Comparison of ENCODE assay signal across 17 cellular contexts in the genomic region with DNA sequence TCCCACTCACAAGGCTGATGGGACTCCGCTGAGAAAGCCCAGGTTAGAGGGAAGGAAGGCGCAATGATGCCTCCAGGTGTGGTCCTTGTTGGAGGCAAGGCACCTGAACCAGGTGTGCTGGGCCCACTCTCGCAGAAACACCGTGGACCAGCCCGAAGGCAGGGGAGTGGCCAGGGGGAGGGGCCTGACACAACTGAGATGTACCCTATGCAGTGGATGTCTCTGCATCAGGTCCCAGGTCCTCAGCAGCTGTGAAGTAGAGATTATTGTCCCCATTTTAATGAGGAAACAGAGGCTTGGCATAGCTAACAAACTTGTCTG. TPM values are rescaled to one million over a fixed set of nuclear protein-coding genes. Genes with fewer than 3 reads are reported as not detected.
DNase-seq lines count a peak whose midpoint lies in the region; ATAC-seq and TF ChIP-seq lines count a peak whose summit lies in the region.
"Had no signal": no experiment of that assay in that cellular context is flagged by ENCODE, and none has a peak within 500 bp of the region (broad histone marks: within the 10 kb centered on the region; RNA-seq: fewer than 3 reads in every experiment).

No MANE protein-coding gene starts in this region.

- H3K4me3 Mint-ChIP-seq in neural crest cell = peak overlapping the region; percentile 29
- H3K4me3 Mint-ChIP-seq in stimulated activated effector memory CD8-positive, alpha-beta T cell treated with anti-CD3 and anti-CD28 coated beads, Interleukin-12 subunit alpha, Interleukin-12 subunit beta, amount 100 ng/mL, for 72 hours = no peak overlapping the region
- no peak overlapping the region for H3K4me3 Mint-ChIP-seq in immature natural killer cell
- H3K4me3 Mint-ChIP-seq: CD4-positive, alpha-beta T cell; H9 had no signal

- H3K27me3 Mint-ChIP-seq in neural crest cell (ENCODE audit: low read depth) (no peaks in the 10 kb centered on the region), immature natural killer cell (ENCODE audit: low read depth in 3 of 3) (peaks cover 0 to 4% (median 3%) of the 10 kb centered on the region in 3 donors)
- H3K27me3 Mint-ChIP-seq: CD4-positive, alpha-beta T cell had no signal

- H3K27me3 ChIP-seq in BE2C = no peaks in the 10 kb centered on the region

- peaks cover 69% of the 10 kb centered on the region for H3K36me3 ChIP-seq in BE2C

- peaks cover 4% of the 10 kb centered on the region for H3K4me1 ChIP-seq in BE2C

- H3K27ac Mint-ChIP-seq in neural crest cell (ENCODE audit: unreplicated experiment) = no peak overlapping the region
- H3K27ac Mint-ChIP-seq in stimulated activated effector memory CD8-positive, alpha-beta T cell treated with anti-CD3 and anti-CD28 coated beads, Interleukin-12 subunit alpha, Interleukin-12 subunit beta, amount 100 ng/mL, for 72 hours = peak overlapping the region; percentile 76
- no peak overlapping the region for H3K27ac Mint-ChIP-seq in immature natural killer cell
- H3K27ac Mint-ChIP-seq: CD4-positive, alpha-beta T cell; H9 had no signal

- no peak for ATAC-seq in stimulated activated effector memory CD8-positive, alpha-beta T cell treated with anti-CD3 and anti-CD28 coated beads, Interleukin-12 subunit alpha, Interleukin-12 subunit beta, amount 100 ng/mL, for 72 hours
- no peak for ATAC-seq in HG02970 (IDR thresholded peaks at IDR 0.05; ENCODE audit: low FRiP score, unreplicated experiment)
- no peak for ATAC-seq in HG02642 (IDR thresholded peaks at IDR 0.05; ENCODE audit: poor library complexity, unreplicated experiment)
- ATAC-seq: GM12878 had no signal

- H3K9me3 Mint-ChIP-seq in neural crest cell (no peaks in the 10 kb centered on the region), immature natural killer cell (no peaks in the 10 kb centered on the region)
- H3K9me3 Mint-ChIP-seq in stimulated activated effector memory CD8-positive, alpha-beta T cell treated with anti-CD3 and anti-CD28 coated beads, Interleukin-12 subunit alpha, Interleukin-12 subunit beta, amount 100 ng/mL, for 72 hours = no peaks in the 10 kb centered on the region
- H3K9me3 Mint-ChIP-seq: CD4-positive, alpha-beta T cell; H9 had no signal

- TF ChIP-seq CTCF in BE2C (IDR thresholded peaks at IDR 0.05; ENCODE audit: low read depth, low read length) = no peak
- TF ChIP-seq CTCF in GM20000 (IDR thresholded peaks at IDR 0.05; ENCODE audit: extremely low read depth, missing control alignments) = no peak
- TF ChIP-seq CTCF in neural crest cell (conservative IDR thresholded peaks at IDR 0.05) = no peak

- H3K36me3 Mint-ChIP-seq in neural crest cell (ENCODE audit: low read depth) (peaks cover 6% of the 10 kb centered on the region), immature natural killer cell (peaks cover 0 to 3% (median 0%) of the 10 kb centered on the region in 3 donors)
- peaks cover 20% of the 10 kb centered on the region for H3K36me3 Mint-ChIP-seq in stimulated activated effector memory CD8-positive, alpha-beta T cell treated with anti-CD3 and anti-CD28 coated beads, Interleukin-12 subunit alpha, Interleukin-12 subunit beta, amount 100 ng/mL, for 72 hours

- peak; percentile 3 for DNase-seq in BE2C
- peak; percentile 31 for DNase-seq in GM20000 (ENCODE audit: low spot score)
- no peak for DNase-seq in neural crest cell (ENCODE audit: low read depth, low spot score)
- DNase-seq in stimulated activated effector memory CD8-positive, alpha-beta T cell treated with anti-CD3 and anti-CD28 coated beads, Interleukin-12 subunit alpha, Interleukin-12 subunit beta, amount 100 ng/mL, for 72 hours (ENCODE audit: low spot score in 2 of 2) = no peak
- DNase-seq in immature natural killer cell = no peak
- DNase-seq: ACHN; C1 segment of cervical spinal cord; Calu3; CD4-positive, alpha-beta T cell; DMS 273 treated with DMSO at 0.1 percent for 48 hours; GOT3; H9 had no signal

- H3K4me1 Mint-ChIP-seq in neural crest cell (peaks cover 11% of the 10 kb centered on the region), immature natural killer cell (no peaks in the 10 kb centered on the region)
- no peaks in the 10 kb centered on the region for H3K4me1 Mint-ChIP-seq in stimulated activated effector memory CD8-positive, alpha-beta T cell treated with anti-CD3 and anti-CD28 coated beads, Interleukin-12 subunit alpha, Interleukin-12 subunit beta, amount 100 ng/mL, for 72 hours

- H3K9me3 ChIP-seq in BE2C = no peaks in the 10 kb centered on the region

- H3K4me3 ChIP-seq in BE2C (ENCODE audit: low read depth, low read length) = no peak overlapping the region
- H3K4me3 ChIP-seq: GM12878 had no signal

RNA-seq across cellular contexts. Expression of gene GBX1, which starts 32.0 kb away (rescaled TPM):
- not detected for polyA plus RNA-seq in BE2C (2012; ENCODE audit: insufficient read depth, insufficient read length, low read depth)
- total RNA-seq in neural crest cell = 2.0 and 2.4 TPM in 2 replicates
- polyA plus RNA-seq in immature natural killer cell = not detected
- total RNA-seq: Calu3; CD4-positive, alpha-beta T cell; Daoy; GM12878; H9 had no signal
- polyA plus RNA-seq: GM12878 had no signal

RNA-seq across cellular contexts. Expression of gene AGAP3, which starts 49.2 kb away (rescaled TPM):
- polyA plus RNA-seq in BE2C (2012; ENCODE audit: insufficient read depth, insufficient read length, low read depth) = 220 TPM
- 128 and 139 TPM in 2 replicates for total RNA-seq in neural crest cell
- 1 to 10 TPM; 2.8 to 6.3 (median 4.3) TPM for polyA plus RNA-seq in immature natural killer cell

RNA-seq across cellular contexts. Expression of gene ASB10, which starts 51.6 kb away (rescaled TPM):
- not detected for polyA plus RNA-seq in BE2C (2012; ENCODE audit: insufficient read depth, insufficient read length, low read depth)
- total RNA-seq in neural crest cell = not detected in 2 replicates
- not detected for polyA plus RNA-seq in immature natural killer cell
- total RNA-seq: A172; Calu3; CD4-positive, alpha-beta T cell; Daoy; GM12878; H9 had no signal
- polyA plus RNA-seq: GM12878 had no signal

RNA-seq across cellular contexts. Expression of gene TMUB1, which starts 52.2 kb away (rescaled TPM):
- 203 TPM for polyA plus RNA-seq in BE2C (2012; ENCODE audit: insufficient read depth, insufficient read length, low read depth)
- 44.9 and 46.5 TPM in 2 replicates for total RNA-seq in neural crest cell
- polyA plus RNA-seq in immature natural killer cell = 10 to 100 TPM; 47.5 to 57.5 (median 49.6) TPM

RNA-seq across cellular contexts. Expression of gene FASTK, which starts 54.9 kb away (rescaled TPM):
- polyA plus RNA-seq in BE2C (2012; ENCODE audit: insufficient read depth, insufficient read length, low read depth) = 267 TPM
- total RNA-seq in neural crest cell = 82.4 and 86.1 TPM in 2 replicates
- 10 to 100 TPM; 49.0 to 57.6 (median 51.2) TPM for polyA plus RNA-seq in immature natural killer cell

Comparison
In these comparisons a context has a peak if more than half of its experiments do, and no peak if none do; other contexts are left out.
1. DNase-seq: peak in BE2C (single experiment) and GM20000 (single experiment); none in neural crest cell (single experiment), stimulated activated effector memory CD8-positive, alpha-beta T cell treated with anti-CD3 and anti-CD28 coated beads, Interleukin-12 subunit alpha, Interleukin-12 subunit beta, amount 100 ng/mL, for 72 hours (0 of 2) and immature natural killer cell (0 of 3).